ENCODE assay signal across 23 cellular contexts in the genomic region with DNA sequence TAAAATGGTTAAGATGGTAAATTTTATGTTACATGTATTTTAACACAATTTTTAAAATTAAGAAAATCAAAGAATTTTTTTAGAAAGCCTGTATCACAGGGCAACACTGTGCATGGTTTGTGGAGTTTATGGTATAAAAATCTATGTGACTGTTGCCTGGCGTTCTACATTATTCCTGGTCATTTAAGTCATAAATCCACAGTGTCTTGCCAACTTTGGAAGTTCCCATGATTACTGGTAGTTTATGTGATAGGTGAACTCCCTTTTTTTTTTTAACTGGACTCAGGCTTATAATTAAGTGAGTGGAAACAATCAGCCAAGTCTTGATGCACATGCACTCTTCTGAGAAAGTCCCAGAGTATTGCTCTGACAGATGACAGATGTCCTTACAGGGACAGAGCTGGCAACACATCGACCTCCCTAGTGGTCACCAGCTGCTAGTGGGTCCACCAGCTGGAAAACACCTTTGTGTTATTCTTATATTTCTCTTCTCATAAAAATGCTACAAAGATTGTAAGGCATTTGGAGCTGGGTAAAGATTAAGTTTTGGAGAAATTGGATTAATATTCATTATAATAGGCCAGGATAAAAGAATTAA. TPM values are rescaled to one million over a fixed set of nuclear protein-coding genes. Genes with fewer than 3 reads are reported as not detected.
DNase-seq lines count a peak whose midpoint lies in the region; ATAC-seq and TF ChIP-seq lines count a peak whose summit lies in the region.
"Had no signal": no experiment of that assay in that cellular context is flagged by ENCODE, and none has a peak within 500 bp of the region (broad histone marks: within the 10 kb centered on the region; RNA-seq: fewer than 3 reads in every experiment).

No MANE protein-coding gene starts in this region.

- dilution Hi-C loops in mammary epithelial cell (cut with HindIII; ENCODE audit: low sequenced_read_pairs): no loop called here

- in situ Hi-C loops in mammary epithelial cell (cut with MboI; ENCODE audit: low sequenced_read_pairs in 2 of 2): no loop called here

- H4K20me1 ChIP-seq in Loucy (ENCODE audit: insufficient read depth, low read length, poor library complexity, severe bottlenecking) (no peaks in the 10 kb centered on the region), mammary epithelial cell (ENCODE audit: insufficient read depth, low read length) (no peaks in the 10 kb centered on the region)

- CTCF ChIA-PET in mammary epithelial cell (lab: Charles Lee; ENCODE audit: low non-redundant PET): no interaction called here

- no peaks in the 10 kb centered on the region for H3K36me3 Mint-ChIP-seq in progenitor cell of endocrine pancreas (ENCODE audit: insufficient read depth)
- H3K36me3 Mint-ChIP-seq: natural killer cell had no signal

- H3K9me3 Mint-ChIP-seq in progenitor cell of endocrine pancreas (ENCODE audit: low read depth): no peaks in the 10 kb centered on the region
- H3K9me3 Mint-ChIP-seq: activated CD4-positive, alpha-beta T cell treated with anti-CD3 and anti-CD28 coated beads, Interleukin-2, amount 10 ng/mL, durations not matched to agents 7 days and 5 days; activated T-cell treated with anti-CD3 and anti-CD28 coated beads, Interleukin-2, amount 50 U/mL, for 72 hours; natural killer cell had no signal

- 92% methylated on average over 2 of the region's 2 CpGs for WGBS in mammary epithelial cell (ENCODE audit: low coverage, missing lambda C conversion rate)

- no peak overlapping the region for H3K27ac Mint-ChIP-seq in progenitor cell of endocrine pancreas
- H3K27ac Mint-ChIP-seq: activated CD4-positive, alpha-beta T cell treated with anti-CD3 and anti-CD28 coated beads, Interleukin-2, amount 10 ng/mL, durations not matched to agents 7 days and 5 days; activated T-cell treated with anti-CD3 and anti-CD28 coated beads, Interleukin-2, amount 50 U/mL, for 72 hours; natural killer cell had no signal

- H2AFZ ChIP-seq in Loucy (ENCODE audit: low read length) (no peak overlapping the region), mammary epithelial cell (ENCODE audit: low read depth, low read length) (no peak overlapping the region)

- no peak for ATAC-seq in HG02798 (IDR thresholded peaks at IDR 0.05; ENCODE audit: poor library complexity, unreplicated experiment)
- ATAC-seq: activated T-cell treated with anti-CD3 and anti-CD28 coated beads, Interleukin-2, amount 50 U/mL, for 72 hours; natural killer cell had no signal

- H3K4me3 ChIP-seq in Loucy (ENCODE audit: low read length, poor library complexity, severe bottlenecking) (no peak overlapping the region), mammary epithelial cell (replicated peaks in 1 of 3; ENCODE audit: insufficient read depth in 1 of 3, low read depth in 2 of 3, low read length in 3 of 3) (no peak overlapping the region)
- H3K4me3 ChIP-seq: colonic mucosa, transverse colon had no signal

- DNase-seq in NCI-H2227 (lab: John Stamatoyannopoulos, UW; ENCODE audit: unreplicated experiment) (peak; percentile 8), NCI-H2227 treated with DMSO at 0.1 percent for 48 hours (lab: John Stamatoyannopoulos, UW) (no peak), cerebellar nuclear complex (lab: John Stamatoyannopoulos, UW) (peak; percentile 18 to 25), progenitor cell of endocrine pancreas (ENCODE audit: low spot score, unreplicated experiment) (no peak), mammary epithelial cell (no peak), activated gamma-delta T cell (lab: John Stamatoyannopoulos, UW) (no peak)
- DNase-seq: activated CD4-positive, alpha-beta T cell treated with anti-CD3 and anti-CD28 coated beads, Interleukin-2, amount 10 ng/mL, durations not matched to agents 7 days and 5 days; activated naive CD4-positive, alpha-beta T cell treated with Interleukin-2 at 50 U/mL for 16 hours; activated T-cell treated with anti-CD3 and anti-CD28 coated beads, Interleukin-2, amount 50 U/mL, for 72 hours; colonic mucosa; DMS79 treated with DMSO at 0.1 percent for 48 hours; effector CD8-positive, alpha-beta T cell; H7; head of caudate nucleus; midbrain; natural killer cell; NCI-H1436; NCI-H510A; stimulated activated CD4-positive, alpha-beta T cell treated with anti-CD3 and anti-CD28 coated beads, Interleukin-2, amount 100 ng/mL, for 24 hours; T1000; transverse colon had no signal

- H3K4me3 Mint-ChIP-seq in progenitor cell of endocrine pancreas (ENCODE audit: low read depth): no peak overlapping the region
- H3K4me3 Mint-ChIP-seq: activated CD4-positive, alpha-beta T cell treated with anti-CD3 and anti-CD28 coated beads, Interleukin-2, amount 10 ng/mL, durations not matched to agents 7 days and 5 days; activated T-cell treated with anti-CD3 and anti-CD28 coated beads, Interleukin-2, amount 50 U/mL, for 72 hours; natural killer cell had no signal

- no peaks in the 10 kb centered on the region for H3K4me1 ChIP-seq in Loucy (ENCODE audit: insufficient read depth, low read length, poor library complexity, severe bottlenecking)
- H3K4me1 ChIP-seq in mammary epithelial cell (ENCODE audit: insufficient read depth, low read length): peaks cover 9% of the 10 kb centered on the region
- H3K4me1 ChIP-seq: colonic mucosa had no signal

- H3F3A ChIP-seq in Loucy (ENCODE audit: low read depth): no peaks in the 10 kb centered on the region

- no peaks in the 10 kb centered on the region for H3K9me2 ChIP-seq in Loucy (replicated peaks; ENCODE audit: low read depth, low read length)

- H3K4me2 ChIP-seq in Loucy (ENCODE audit: low read depth, low read length, poor library complexity, severe bottlenecking): no peak overlapping the region
- H3K4me2 ChIP-seq in mammary epithelial cell (ENCODE audit: insufficient read depth, low read depth, low read length): no peak overlapping the region

- H3K9me3 ChIP-seq in Loucy (ENCODE audit: insufficient read depth, low read depth, low read length) (no peaks in the 10 kb centered on the region), mammary epithelial cell (replicated peaks; ENCODE audit: insufficient read depth, low read length) (no peaks in the 10 kb centered on the region)
- H3K9me3 ChIP-seq: colonic mucosa, transverse colon had no signal

- TF ChIP-seq CTCF in Loucy (conservative IDR thresholded peaks at IDR 0.05; ENCODE audit: low read length) (peak; percentile 34), progenitor cell of endocrine pancreas (IDR thresholded peaks at IDR 0.05; ENCODE audit: unreplicated experiment) (peak; percentile 37), mammary epithelial cell (conservative IDR thresholded peaks at IDR 0.05 in 1 of 2, IDR thresholded peaks at IDR 0.05 in 1 of 2; ENCODE audit: extremely low read depth in 1 of 2, insufficient read depth in 1 of 2, low read depth in 1 of 2, low read length in 2 of 2) (peak in 1 of 2 donors; percentile 6)

- H3K27me3 ChIP-seq in Loucy (ENCODE audit: insufficient read depth, low read length, poor library complexity, severe bottlenecking): no peaks in the 10 kb centered on the region
- no peaks in the 10 kb centered on the region for H3K27me3 ChIP-seq in mammary epithelial cell (ENCODE audit: insufficient read depth, low read length)
- H3K27me3 ChIP-seq: colonic mucosa, transverse colon had no signal

- H3K4me1 Mint-ChIP-seq in progenitor cell of endocrine pancreas (ENCODE audit: low read depth): peaks cover 18% of the 10 kb centered on the region
- H3K4me1 Mint-ChIP-seq: activated CD4-positive, alpha-beta T cell treated with anti-CD3 and anti-CD28 coated beads, Interleukin-2, amount 10 ng/mL, durations not matched to agents 7 days and 5 days; natural killer cell had no signal

- no peaks in the 10 kb centered on the region for H3K27me3 Mint-ChIP-seq in progenitor cell of endocrine pancreas
- H3K27me3 Mint-ChIP-seq: activated CD4-positive, alpha-beta T cell treated with anti-CD3 and anti-CD28 coated beads, Interleukin-2, amount 10 ng/mL, durations not matched to agents 7 days and 5 days had no signal

- H3K27ac ChIP-seq in mammary epithelial cell (ENCODE audit: insufficient read depth, low read depth, low read length): no peak overlapping the region
- H3K27ac ChIP-seq: colonic mucosa had no signal

- intact Hi-C loops in mammary epithelial cell (cut with micrococcal nuclease): no loop called here

- BruUV-seq in mammary epithelial cell (replicated peaks; lab: Mats Ljungman, UMichigan): no TSS peak

- H3K9ac ChIP-seq in Loucy (ENCODE audit: low read depth, low read length, poor library complexity, severe bottlenecking): no peak overlapping the region
- H3K9ac ChIP-seq in mammary epithelial cell (ENCODE audit: insufficient read depth, low read length): no peak overlapping the region

- H3K79me2 ChIP-seq in Loucy (ENCODE audit: insufficient read depth, low read length) (no peaks in the 10 kb centered on the region), mammary epithelial cell (ENCODE audit: insufficient read depth, low read length) (no peaks in the 10 kb centered on the region)

- no peaks in the 10 kb centered on the region for H3K36me3 ChIP-seq in Loucy (ENCODE audit: insufficient read depth, low read length)
- H3K36me3 ChIP-seq in mammary epithelial cell (ENCODE audit: insufficient read depth, low read length): no peaks in the 10 kb centered on the region
- H3K36me3 ChIP-seq: colonic mucosa, transverse colon had no signal

RNA-seq across cellular contexts. Expression of gene STN1, which starts 8.8 kb away (rescaled TPM):
- total RNA-seq in progenitor cell of endocrine pancreas: 13.6 and 15.7 TPM in 2 replicates
- total RNA-seq in mammary epithelial cell: 10 to 100 TPM; 42.6 to 65.0 TPM
- polyA plus RNA-seq in mammary epithelial cell: 50.1 TPM
- polyA minus RNA-seq in mammary epithelial cell: 25.7 TPM

RNA-seq across cellular contexts. Expression of gene SLK, which starts 40.1 kb away (rescaled TPM):
- total RNA-seq in progenitor cell of endocrine pancreas (29.8 and 29.9 TPM in 2 replicates), mammary epithelial cell (10 to 100 TPM; 79.5 to 85.0 TPM)
- 16.3 TPM for polyA plus RNA-seq in mammary epithelial cell
- 37.4 TPM for polyA minus RNA-seq in mammary epithelial cell

Comparison
In these comparisons a context has a peak if more than half of its experiments do, and no peak if none do; other contexts are left out.
1. DNase-seq: peak in NCI-H2227 (single experiment) and cerebellar nuclear complex (2 of 2); none in NCI-H2227 treated with DMSO at 0.1 percent for 48 hours (single experiment), progenitor cell of endocrine pancreas (single experiment), mammary epithelial cell (single experiment) and activated gamma-delta T cell (single experiment).